Comparison of ENCODE assay signal across 8 cellular contexts in the genomic region with DNA sequence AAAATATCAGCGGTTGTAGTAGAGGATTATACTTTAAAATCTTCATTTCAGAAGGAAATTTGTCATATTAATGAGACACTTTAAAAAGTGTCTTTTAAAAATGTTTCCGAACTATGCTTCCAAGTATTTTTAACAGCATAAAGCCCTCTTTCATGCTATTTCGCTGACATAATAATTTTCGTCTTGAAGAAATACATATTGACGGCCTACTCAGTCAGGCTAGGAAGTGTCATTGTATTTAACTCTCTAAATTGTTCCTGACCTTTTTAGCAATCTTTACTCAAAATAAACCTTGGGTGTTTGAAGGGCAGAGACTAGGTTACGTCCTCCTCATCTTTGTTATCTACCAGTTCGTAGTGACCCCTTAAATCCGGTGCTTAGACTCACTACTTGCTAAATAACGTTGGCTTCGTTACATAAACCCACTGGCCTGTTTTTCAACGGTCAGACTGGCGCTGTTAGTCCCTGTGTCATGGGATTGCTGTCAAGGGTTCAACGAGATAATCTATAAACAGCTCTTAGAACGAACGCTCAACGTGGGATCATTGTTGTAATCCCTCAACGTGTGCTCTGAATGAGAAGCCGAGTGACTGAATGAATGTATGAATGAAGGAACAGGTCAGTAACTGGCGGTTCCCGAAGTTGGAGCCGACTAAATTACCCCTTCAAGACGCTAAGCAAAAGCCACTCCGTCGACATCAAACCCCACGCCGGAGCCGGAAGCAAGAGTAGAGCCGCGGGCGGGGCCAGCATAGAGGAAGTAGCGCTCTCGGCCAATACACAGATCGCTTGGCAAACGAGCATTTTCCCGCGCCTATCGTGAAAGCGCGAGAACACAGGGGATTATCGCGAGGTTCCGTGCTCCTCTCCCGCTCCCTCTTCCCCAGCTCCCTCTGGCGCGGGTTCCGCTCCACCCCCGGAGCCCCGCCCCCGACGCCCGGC.
DNase-seq lines count a peak whose midpoint lies in the region; ATAC-seq and TF ChIP-seq lines count a peak whose summit lies in the region.

No MANE protein-coding gene starts in this region.

- H3K4me3 ChIP-seq in HUES48 (ENCODE audit: low read depth, low read length) (peak overlapping the region; percentile 90), NT2/D1 (ENCODE audit: insufficient read length, low read depth) (peak overlapping the region; percentile 70), epithelial cell of esophagus (ENCODE audit: low read length) (peak overlapping the region; percentile 78)

- peak overlapping the region; percentile 92 for H3K27ac ChIP-seq in HUES48 (ENCODE audit: low read depth, low read length)

- DNase-seq in D341Med (ENCODE audit: low spot score) (peak; percentile 99), NT2/D1 (ENCODE audit: low read depth, low spot score) (peak; percentile 97), epithelial cell of esophagus (ENCODE audit: low read depth) (peak; percentile 99), middle frontal gyrus (ENCODE audit: extremely low spot score, low spot score) (peak; percentile 97)
- DNase-seq in activated CD8-positive, alpha-beta memory T cell treated with anti-CD3 and anti-CD28 coated beads, Interleukin-2, amount 50 U/mL, for 24 hours (ENCODE audit: extremely low read depth), result peak; percentile 93
- peak; percentile 88 to 94 for DNase-seq in stimulated activated CD8-positive, alpha-beta memory T cell treated with anti-CD3 and anti-CD28 coated beads, Interleukin-2, amount 100 ng/mL, for 48 hours (ENCODE audit: low read depth in 2 of 2)

- peaks cover 7% of the 10 kb centered on the region; the same call in 1 of the 2 replicates for H3K4me1 ChIP-seq in HUES48 (ENCODE audit: control insufficient read depth, insufficient read depth, low read length)
- no peaks in the 10 kb centered on the region for H3K4me1 ChIP-seq in NT2/D1 (ENCODE audit: insufficient read depth, insufficient read length)

- peak; percentile 94 for ATAC-seq in GM21423 (IDR thresholded peaks at IDR 0.05; ENCODE audit: unreplicated experiment)

- H3K9ac ChIP-seq in HUES48 (ENCODE audit: low read depth, low read length) (peak overlapping the region; percentile 73), NT2/D1 (ENCODE audit: insufficient read length, low read depth) (peak overlapping the region; percentile 86)

- H3K9me3 ChIP-seq in HUES48 (ENCODE audit: control insufficient read depth, insufficient read depth, low read length) (no peaks in the 10 kb centered on the region), NT2/D1 (ENCODE audit: insufficient read depth, low read length) (no peaks in the 10 kb centered on the region)

- H3K27me3 ChIP-seq in HUES48 (ENCODE audit: control insufficient read depth, insufficient read depth, low read length), result no peaks in the 10 kb centered on the region
- peaks cover 14% of the 10 kb centered on the region for H3K27me3 ChIP-seq in NT2/D1 (ENCODE audit: insufficient read depth, insufficient read length)

- H3K36me3 ChIP-seq in HUES48 (ENCODE audit: control insufficient read depth, insufficient read depth, low read length) (no peaks in the 10 kb centered on the region), NT2/D1 (ENCODE audit: insufficient read depth, insufficient read length, low read length) (no peaks in the 10 kb centered on the region)

- TF ChIP-seq CTCF in epithelial cell of esophagus (IDR thresholded peaks at IDR 0.05; ENCODE audit: insufficient read depth, low read depth, low read length, missing control alignments), result no peak

Comparison
In these comparisons a context has a peak if more than half of its experiments do, and no peak if none do; other contexts are left out.
1. Peak in every context shown above with its lines: DNase-seq, ATAC-seq, H3K4me3 ChIP-seq and H3K27ac ChIP-seq.